ENCODE assay signal across 7 cellular contexts in the genomic region with DNA sequence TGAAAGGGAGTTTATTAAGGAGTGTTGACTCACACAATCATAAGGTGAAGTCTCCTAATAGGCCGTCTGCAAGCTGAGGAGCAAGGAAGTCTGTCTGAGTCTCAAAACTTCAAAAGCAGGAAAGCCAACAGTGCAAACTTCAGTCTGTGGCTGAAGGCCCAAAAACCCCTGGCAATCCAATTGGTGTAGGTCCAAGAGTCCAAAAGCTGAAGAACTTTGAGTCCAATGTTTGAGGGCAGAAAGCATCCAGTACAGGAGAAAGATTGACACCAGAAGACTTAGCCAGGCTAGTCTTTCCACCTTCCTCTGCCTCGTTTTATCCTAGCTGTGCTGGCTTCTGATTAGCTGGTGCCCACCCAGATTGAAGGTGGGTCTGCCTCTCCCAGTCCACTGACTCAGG.
"Had no signal": no experiment of that assay in that cellular context is flagged by ENCODE, and none has a peak within 500 bp of the region (broad histone marks: within the 10 kb centered on the region; RNA-seq: fewer than 3 reads in every experiment).

No MANE protein-coding gene starts in this region.

- FAIRE-seq: HTR-8/SVneo, K562 had no signal

- H3K4me2 ChIP-seq: KMS-11 had no signal

- H3K4me3 ChIP-seq: K562 had no signal

- H3K27ac ChIP-seq: HL-60, KMS-11 had no signal

- DNase-seq: IMR-90, KBM-7, KG1 had no signal

- ATAC-seq: K562 had no signal

- H3K9ac ChIP-seq: KMS-11 had no signal
